ENCODE assay signal across 10 cellular contexts in the genomic region with DNA sequence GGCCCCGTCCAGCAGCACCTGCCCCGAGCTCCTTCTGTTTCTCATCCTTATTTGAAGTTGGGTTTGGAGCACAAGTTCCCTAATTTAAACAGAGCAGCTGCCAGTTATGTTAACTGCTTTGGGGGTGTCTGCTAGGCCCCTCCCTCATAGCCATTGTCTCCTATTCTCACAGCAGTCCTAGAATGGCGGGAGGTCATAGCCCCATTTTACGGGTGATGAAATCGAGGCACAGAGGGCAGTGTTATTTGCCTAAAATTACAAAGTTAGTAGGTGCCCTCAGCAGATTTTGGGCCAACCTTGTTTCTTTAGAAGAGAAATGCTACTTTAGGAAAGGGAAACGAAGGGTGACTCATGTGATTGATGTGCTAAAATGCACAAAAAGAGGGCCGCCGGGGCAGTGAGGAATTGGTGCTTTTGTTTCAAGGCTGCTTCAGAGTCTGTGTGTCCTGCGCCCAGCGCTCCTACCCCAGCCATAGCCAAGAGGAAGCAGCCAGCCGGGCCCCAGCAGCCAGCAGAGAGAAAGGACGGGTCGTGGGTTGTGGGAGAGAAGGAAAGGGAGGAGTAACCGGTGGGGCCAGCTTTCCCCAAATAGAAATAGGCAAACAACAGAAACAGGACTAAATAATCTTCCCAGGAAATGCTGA. TPM values are rescaled to one million over a fixed set of nuclear protein-coding genes. Genes with fewer than 3 reads are reported as not detected.
DNase-seq lines count a peak whose midpoint lies in the region; ATAC-seq lines count a peak whose summit lies in the region.
"Had no signal": no experiment of that assay in that cellular context is flagged by ENCODE, and none has a peak within 500 bp of the region (broad histone marks: within the 10 kb centered on the region; RNA-seq: fewer than 3 reads in every experiment).

No MANE protein-coding gene starts in this region.

- H3K27ac Mint-ChIP-seq in naive thymus-derived CD4-positive, alpha-beta T cell = peak overlapping the region in 4 of 9 donors; percentile 37 to 74 (median 52)
- no peak overlapping the region for H3K27ac Mint-ChIP-seq in effector memory CD8-positive, alpha-beta T cell

- intact Hi-C loops in naive thymus-derived CD4-positive, alpha-beta T cell (cut with micrococcal nuclease) = no loop called here

- WGBS in esophagus, 2 donors = 25 to 40% methylated on average over 14 of the region's 14 CpGs

- H3K9me3 ChIP-seq in esophagus (ENCODE audit: control insufficient read depth in 2 of 2, insufficient read depth in 1 of 2, low read depth in 1 of 2, low read length in 1 of 2) = no peaks in the 10 kb centered on the region
- H3K9me3 ChIP-seq in naive thymus-derived CD4-positive, alpha-beta T cell (ENCODE audit: control insufficient read depth in 2 of 3, low read length in 3 of 3) = no peaks in the 10 kb centered on the region
- H3K9me3 ChIP-seq in effector memory CD4-positive, alpha-beta T cell (ENCODE audit: control insufficient read depth, low read length) = no peaks in the 10 kb centered on the region

- peaks cover 0 to 26% (median 5%) of the 10 kb centered on the region in 7 donors for H3K4me1 Mint-ChIP-seq in naive thymus-derived CD4-positive, alpha-beta T cell
- H3K4me1 Mint-ChIP-seq in effector memory CD8-positive, alpha-beta T cell (ENCODE audit: low read depth in 2 of 2) = peaks cover 7 to 11% of the 10 kb centered on the region in 2 donors

- POLR2A ChIA-PET in naive thymus-derived CD4-positive, alpha-beta T cell (lab: Charles Lee) = no interaction called here

- peaks cover 3 to 10% of the 10 kb centered on the region in 2 donors for H3K36me3 ChIP-seq in esophagus (ENCODE audit: control insufficient read depth in 2 of 2, insufficient read depth in 2 of 2, low read length in 1 of 2)
- H3K36me3 ChIP-seq in naive thymus-derived CD4-positive, alpha-beta T cell (ENCODE audit: control insufficient read depth in 2 of 3, insufficient read depth in 3 of 3, low read length in 3 of 3) = no peaks in the 10 kb centered on the region
- no peaks in the 10 kb centered on the region for H3K36me3 ChIP-seq in effector memory CD4-positive, alpha-beta T cell (ENCODE audit: control insufficient read depth, insufficient read depth, low read length)

- no peak overlapping the region for H3K4me3 ChIP-seq in esophagus (ENCODE audit: low read depth in 1 of 2, low read length in 2 of 2)
- H3K4me3 ChIP-seq in naive thymus-derived CD4-positive, alpha-beta T cell (ENCODE audit: low read length) = no peak overlapping the region
- no peak overlapping the region for H3K4me3 ChIP-seq in effector memory CD4-positive, alpha-beta T cell (ENCODE audit: insufficient read depth, low read depth, low read length, poor library complexity, severe bottlenecking)
- H3K4me3 ChIP-seq: lung had no signal

- H3K36me3 Mint-ChIP-seq in naive thymus-derived CD4-positive, alpha-beta T cell = peaks cover 0 to 30% (median 0%) of the 10 kb centered on the region in 5 donors
- H3K36me3 Mint-ChIP-seq in effector memory CD8-positive, alpha-beta T cell (ENCODE audit: insufficient read depth) = peaks cover 4% of the 10 kb centered on the region

- peak; percentile 29 for ATAC-seq in naive thymus-derived CD4-positive, alpha-beta T cell
- ATAC-seq in effector memory CD8-positive, alpha-beta T cell (replicated peaks) = no peak

- H3K4me1 ChIP-seq in esophagus (ENCODE audit: control insufficient read depth in 2 of 2, insufficient read depth in 2 of 2, low read length in 1 of 2) = peaks cover 6 to 14% of the 10 kb centered on the region in 2 donors
- H3K4me1 ChIP-seq in naive thymus-derived CD4-positive, alpha-beta T cell (ENCODE audit: control insufficient read depth in 2 of 2, insufficient read depth in 2 of 2, low read length in 2 of 2) = no peaks in the 10 kb centered on the region
- no peaks in the 10 kb centered on the region for H3K4me1 ChIP-seq in effector memory CD4-positive, alpha-beta T cell (ENCODE audit: control insufficient read depth, insufficient read depth, low read length, poor library complexity, severe bottlenecking)

- peaks cover 0 to 7% (median 0%) of the 10 kb centered on the region in 5 donors for H3K27me3 Mint-ChIP-seq in naive thymus-derived CD4-positive, alpha-beta T cell
- H3K27me3 Mint-ChIP-seq in effector memory CD8-positive, alpha-beta T cell = no peaks in the 10 kb centered on the region

- H3K27ac ChIP-seq in esophagus (ENCODE audit: low read depth in 2 of 2, low read length in 1 of 2) = peak overlapping the region; percentile 57 to 67
- no peak overlapping the region for H3K27ac ChIP-seq in naive thymus-derived CD4-positive, alpha-beta T cell (ENCODE audit: low read depth, low read length)
- no peak overlapping the region for H3K27ac ChIP-seq in effector memory CD4-positive, alpha-beta T cell (ENCODE audit: insufficient read depth, low read length, poor library complexity, severe bottlenecking)

- CTCF ChIA-PET in naive thymus-derived CD4-positive, alpha-beta T cell (lab: Charles Lee) = no interaction called here

- peak overlapping the region in 1 of 10 donors; percentile 16 for H3K4me3 Mint-ChIP-seq in naive thymus-derived CD4-positive, alpha-beta T cell
- no peak overlapping the region for H3K4me3 Mint-ChIP-seq in effector memory CD8-positive, alpha-beta T cell

- DNase-seq in ELF-1 (ENCODE audit: low read depth, low spot score) = peak; percentile 71
- peak; percentile 4 for DNase-seq in NOMO-1 treated with dmso at 0.1 percent for 144 hours (lab: John Stamatoyannopoulos, UW; ENCODE audit: unreplicated experiment)
- DNase-seq in naive thymus-derived CD4-positive, alpha-beta T cell = no peak
- DNase-seq in activated effector memory CD4-positive, alpha-beta T cell treated with anti-CD3 and anti-CD28 coated beads, Interleukin-2, amount 50 U/mL, for 16 hours = no peak
- no peak for DNase-seq in effector memory CD4-positive, alpha-beta T cell
- DNase-seq in effector memory CD8-positive, alpha-beta T cell = no peak
- DNase-seq in NCI-H1105 (lab: John Stamatoyannopoulos, UW) = no peak
- DNase-seq: NCI-H1436 had no signal

- H3K27me3 ChIP-seq in esophagus (ENCODE audit: control insufficient read depth in 1 of 2, insufficient read depth in 2 of 2, low read length in 2 of 2) = no peaks in the 10 kb centered on the region
- no peaks in the 10 kb centered on the region for H3K27me3 ChIP-seq in naive thymus-derived CD4-positive, alpha-beta T cell (ENCODE audit: control insufficient read depth in 2 of 2, insufficient read depth in 2 of 2, low read length in 2 of 2)
- H3K27me3 ChIP-seq in effector memory CD4-positive, alpha-beta T cell (replicated peaks; ENCODE audit: control insufficient read depth, insufficient read depth, low read length, poor library complexity, severe bottlenecking) = no peaks in the 10 kb centered on the region

- no peaks in the 10 kb centered on the region for H3K9me3 Mint-ChIP-seq in naive thymus-derived CD4-positive, alpha-beta T cell
- H3K9me3 Mint-ChIP-seq in effector memory CD8-positive, alpha-beta T cell = no peaks in the 10 kb centered on the region

RNA-seq across cellular contexts. Expression of gene VANGL1, which starts 13.0 kb away (rescaled TPM):
- polyA plus RNA-seq in esophagus = 1 to 10 TPM; 3.4 to 4.1 TPM
- 10 to 100 TPM in 1 of 5 experiments, 1 to 10 TPM in 2, under 1 TPM in 2; 0.54 to 13.3 (median 1.0) TPM for total RNA-seq in naive thymus-derived CD4-positive, alpha-beta T cell
- polyA plus RNA-seq in naive thymus-derived CD4-positive, alpha-beta T cell = 1 to 10 TPM; 1.5 to 2.1 TPM

Comparison
In these comparisons a context has a peak if more than half of its experiments do, and no peak if none do; other contexts are left out.
1. DNase-seq: peak in ELF-1 (single experiment) and NOMO-1 treated with dmso at 0.1 percent for 144 hours (single experiment); none in naive thymus-derived CD4-positive, alpha-beta T cell (0 of 9), activated effector memory CD4-positive, alpha-beta T cell treated with anti-CD3 and anti-CD28 coated beads, Interleukin-2, amount 50 U/mL, for 16 hours (single experiment), effector memory CD4-positive, alpha-beta T cell (0 of 3), effector memory CD8-positive, alpha-beta T cell (0 of 3) and NCI-H1105 (single experiment).
2. H3K27ac ChIP-seq: peak in esophagus (2 of 2); none in naive thymus-derived CD4-positive, alpha-beta T cell (single experiment) and effector memory CD4-positive, alpha-beta T cell (single experiment).